1 cellular context compared by ENCODE assay signal in the genomic region with DNA sequence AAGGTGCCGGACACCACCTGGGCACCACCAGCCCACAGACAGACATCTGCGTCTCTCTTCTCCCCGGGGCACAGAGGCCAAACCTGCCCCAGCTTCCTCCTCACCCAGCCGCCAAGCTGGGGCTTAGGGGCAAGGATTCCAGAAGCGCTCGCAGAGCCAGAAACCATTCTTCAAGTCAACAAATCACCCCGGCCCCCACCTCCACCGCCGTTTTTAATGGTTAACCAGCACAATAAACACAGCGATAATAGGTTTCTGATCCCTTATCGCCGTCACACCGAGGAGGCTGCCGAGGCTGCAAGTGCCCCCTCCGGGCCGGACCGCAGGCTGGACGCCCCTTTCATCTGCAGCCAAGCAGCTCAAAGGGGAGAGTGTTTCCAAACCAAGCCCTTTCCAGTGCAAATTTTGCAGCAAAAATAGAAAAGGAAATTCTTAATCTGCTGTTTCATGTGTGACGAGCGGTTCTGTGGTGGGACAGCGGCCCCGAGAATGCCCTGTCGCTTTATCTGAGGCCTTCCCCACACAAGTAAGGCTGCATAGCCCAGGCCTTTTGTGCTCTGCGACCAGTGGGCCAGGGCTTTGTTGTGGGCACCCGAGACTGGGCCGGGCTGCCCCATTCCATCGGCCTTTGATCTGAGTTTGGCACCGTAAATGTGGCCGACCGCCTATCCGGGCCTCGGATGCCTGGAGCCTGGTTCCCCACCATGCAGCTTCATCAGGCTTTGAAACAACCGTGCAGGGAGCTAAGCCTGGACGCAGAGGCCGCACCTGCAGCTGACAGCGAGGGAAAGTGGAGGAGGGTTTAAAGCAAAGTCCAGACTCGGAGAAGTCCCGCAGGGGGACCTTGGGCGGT.
TF ChIP-seq lines count a peak whose summit lies in the region.

No MANE protein-coding gene starts in this region.

TF ChIP-seq in HepG2, 621 proteins besides CTCF, POLR2A, EP300 and RAD21 (continued from another document and continues in another):
- TF ChIP-seq, protein P1, sequence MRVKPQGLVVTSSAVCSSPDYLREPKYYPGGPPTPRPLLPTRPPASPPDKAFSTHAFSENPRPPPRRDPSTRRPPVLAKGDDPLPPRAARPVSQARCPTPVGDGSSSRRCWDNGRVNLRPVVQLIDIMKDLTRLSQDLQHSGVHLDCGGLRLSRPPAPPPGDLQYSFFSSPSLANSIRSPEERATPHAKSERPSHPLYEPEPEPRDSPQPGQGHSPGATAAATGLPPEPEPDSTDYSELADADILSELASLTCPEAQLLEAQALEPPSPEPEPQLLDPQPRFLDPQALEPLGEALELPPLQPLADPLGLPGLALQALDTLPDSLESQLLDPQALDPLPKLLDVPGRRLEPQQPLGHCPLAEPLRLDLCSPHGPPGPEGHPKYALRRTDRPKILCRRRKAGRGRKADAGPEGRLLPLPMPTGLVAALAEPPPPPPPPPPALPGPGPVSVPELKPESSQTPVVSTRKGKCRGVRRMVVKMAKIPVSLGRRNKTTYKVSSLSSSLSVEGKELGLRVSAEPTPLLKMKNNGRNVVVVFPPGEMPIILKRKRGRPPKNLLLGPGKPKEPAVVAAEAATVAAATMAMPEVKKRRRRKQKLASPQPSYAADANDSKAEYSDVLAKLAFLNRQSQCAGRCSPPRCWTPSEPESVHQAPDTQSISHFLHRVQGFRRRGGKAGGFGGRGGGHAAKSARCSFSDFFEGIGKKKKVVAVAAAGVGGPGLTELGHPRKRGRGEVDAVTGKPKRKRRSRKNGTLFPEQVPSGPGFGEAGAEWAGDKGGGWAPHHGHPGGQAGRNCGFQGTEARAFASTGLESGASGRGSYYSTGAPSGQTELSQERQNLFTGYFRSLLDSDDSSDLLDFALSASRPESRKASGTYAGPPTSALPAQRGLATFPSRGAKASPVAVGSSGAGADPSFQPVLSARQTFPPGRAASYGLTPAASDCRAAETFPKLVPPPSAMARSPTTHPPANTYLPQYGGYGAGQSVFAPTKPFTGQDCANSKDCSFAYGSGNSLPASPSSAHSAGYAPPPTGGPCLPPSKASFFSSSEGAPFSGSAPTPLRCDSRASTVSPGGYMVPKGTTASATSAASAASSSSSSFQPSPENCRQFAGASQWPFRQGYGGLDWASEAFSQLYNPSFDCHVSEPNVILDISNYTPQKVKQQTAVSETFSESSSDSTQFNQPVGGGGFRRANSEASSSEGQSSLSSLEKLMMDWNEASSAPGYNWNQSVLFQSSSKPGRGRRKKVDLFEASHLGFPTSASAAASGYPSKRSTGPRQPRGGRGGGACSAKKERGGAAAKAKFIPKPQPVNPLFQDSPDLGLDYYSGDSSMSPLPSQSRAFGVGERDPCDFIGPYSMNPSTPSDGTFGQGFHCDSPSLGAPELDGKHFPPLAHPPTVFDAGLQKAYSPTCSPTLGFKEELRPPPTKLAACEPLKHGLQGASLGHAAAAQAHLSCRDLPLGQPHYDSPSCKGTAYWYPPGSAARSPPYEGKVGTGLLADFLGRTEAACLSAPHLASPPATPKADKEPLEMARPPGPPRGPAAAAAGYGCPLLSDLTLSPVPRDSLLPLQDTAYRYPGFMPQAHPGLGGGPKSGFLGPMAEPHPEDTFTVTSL (CRISPR knock-in tag; IDR thresholded peaks at IDR 0.05; ENCODE audit: borderline replicate concordance) = peak; percentile 66; the same call in 1 of the 2 replicates
- TF ChIP-seq ZNF276 (CRISPR knock-in tag; IDR thresholded peaks at IDR 0.05; ENCODE audit: low read depth) = no peak
- no peak for TF ChIP-seq ZNF841 (CRISPR knock-in tag; IDR thresholded peaks at IDR 0.05; ENCODE audit: borderline replicate concordance)
- peak; percentile 57; the same call in 1 of the 2 replicates for TF ChIP-seq ARID4A (CRISPR knock-in tag; IDR thresholded peaks at IDR 0.05; ENCODE audit: borderline replicate concordance)
- no peak; the same call in 1 of the 2 replicates for TF ChIP-seq HMG20A (CRISPR knock-in tag; IDR thresholded peaks at IDR 0.05; ENCODE audit: borderline replicate concordance)
- TF ChIP-seq DBP (CRISPR knock-in tag; IDR thresholded peaks at IDR 0.05; ENCODE audit: not compliant biosample characterization) = no peak
- TF ChIP-seq KLF16 (CRISPR knock-in tag; IDR thresholded peaks at IDR 0.05) = 0 out of 4 replicates have a peak, but pooled peaks of 1 of the 2 experiments have one; percentile 20
- no peak for TF ChIP-seq ZNF878 (CRISPR knock-in tag; IDR thresholded peaks at IDR 0.05)
- TF ChIP-seq KLF12 (CRISPR knock-in tag; IDR thresholded peaks at IDR 0.05; ENCODE audit: borderline replicate concordance) = no peak; the same call in 1 of the 2 replicates
- TF ChIP-seq, protein P2, sequence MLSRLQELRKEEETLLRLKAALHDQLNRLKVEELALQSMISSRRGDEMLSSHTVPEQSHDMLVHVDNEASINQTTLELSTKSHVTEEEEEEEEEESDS (CRISPR knock-in tag; IDR thresholded peaks at IDR 0.05; ENCODE audit: borderline replicate concordance) = no peak
- TF ChIP-seq MAF1 (CRISPR knock-in tag; IDR thresholded peaks at IDR 0.05; ENCODE audit: borderline replicate concordance) = no peak
- peak; percentile 97 for TF ChIP-seq ZBTB7B (CRISPR knock-in tag; IDR thresholded peaks at IDR 0.05)
- peak; percentile 59 for TF ChIP-seq ZFX (CRISPR knock-in tag; IDR thresholded peaks at IDR 0.05; ENCODE audit: low read depth)
- TF ChIP-seq PAXIP1 (CRISPR knock-in tag; conservative IDR thresholded peaks at IDR 0.05) = peak; percentile 87
- TF ChIP-seq ZNF891 (CRISPR knock-in tag; IDR thresholded peaks at IDR 0.05) = no peak
- TF ChIP-seq, protein P3, sequence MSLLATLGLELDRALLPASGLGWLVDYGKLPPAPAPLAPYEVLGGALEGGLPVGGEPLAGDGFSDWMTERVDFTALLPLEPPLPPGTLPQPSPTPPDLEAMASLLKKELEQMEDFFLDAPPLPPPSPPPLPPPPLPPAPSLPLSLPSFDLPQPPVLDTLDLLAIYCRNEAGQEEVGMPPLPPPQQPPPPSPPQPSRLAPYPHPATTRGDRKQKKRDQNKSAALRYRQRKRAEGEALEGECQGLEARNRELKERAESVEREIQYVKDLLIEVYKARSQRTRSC (CRISPR knock-in tag; IDR thresholded peaks at IDR 0.05; ENCODE audit: low read depth) = no peak
- TF ChIP-seq NR0B2 (CRISPR knock-in tag; IDR thresholded peaks at IDR 0.05) = 0 out of 2 replicates have a peak, but pooled peaks have one; percentile 61
- TF ChIP-seq HCFC1 (IDR thresholded peaks at IDR 0.05; ENCODE audit: low read depth, low read length) = no peak
- TF ChIP-seq EEA1 (CRISPR knock-in tag; IDR thresholded peaks at IDR 0.05; ENCODE audit: borderline replicate concordance) = 0 out of 2 replicates have a peak, but pooled peaks have one; percentile 67
- TF ChIP-seq ZNF572 (CRISPR knock-in tag; IDR thresholded peaks at IDR 0.05) = no peak
- no peak for TF ChIP-seq ZNF644 (CRISPR knock-in tag; IDR thresholded peaks at IDR 0.05; ENCODE audit: low read depth)
- no peak for TF ChIP-seq ZNF670 (CRISPR knock-in tag; IDR thresholded peaks at IDR 0.05; ENCODE audit: borderline replicate concordance)
- no peak for TF ChIP-seq KLF6 (CRISPR knock-in tag; IDR thresholded peaks at IDR 0.05)
- TF ChIP-seq HIC2 (CRISPR knock-in tag; IDR thresholded peaks at IDR 0.05; ENCODE audit: low read depth) = peak; percentile 50; the same call in 1 of the 2 replicates
- TF ChIP-seq, protein P4, sequence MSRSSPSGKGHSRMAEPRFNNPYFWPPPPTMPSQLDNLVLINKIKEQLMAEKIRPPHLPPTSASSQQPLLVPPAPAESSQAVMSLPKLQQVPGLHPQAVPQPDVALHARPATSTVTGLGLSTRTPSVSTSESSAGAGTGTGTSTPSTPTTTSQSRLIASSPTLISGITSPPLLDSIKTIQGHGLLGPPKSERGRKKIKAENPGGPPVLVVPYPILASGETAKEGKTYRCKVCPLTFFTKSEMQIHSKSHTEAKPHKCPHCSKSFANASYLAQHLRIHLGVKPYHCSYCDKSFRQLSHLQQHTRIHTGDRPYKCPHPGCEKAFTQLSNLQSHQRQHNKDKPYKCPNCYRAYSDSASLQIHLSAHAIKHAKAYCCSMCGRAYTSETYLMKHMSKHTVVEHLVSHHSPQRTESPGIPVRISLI (CRISPR knock-in tag; IDR thresholded peaks at IDR 0.05; ENCODE audit: borderline replicate concordance) = no peak
- TF ChIP-seq HIVEP1 (CRISPR knock-in tag; IDR thresholded peaks at IDR 0.05) = peak; percentile 59; the same call in 1 of the 2 replicates
- no peak for TF ChIP-seq EED (CRISPR knock-in tag; IDR thresholded peaks at IDR 0.05)
